ENCODE assay signal across 7 cellular contexts in genomic region chr1:67493148-67493547, GRCh38.
"Had no signal": no experiment of that assay in that cellular context is flagged by ENCODE, and none has a peak within 500 bp of the region (broad histone marks: within the 10 kb centered on the region; RNA-seq: fewer than 3 reads in every experiment).

No MANE protein-coding gene starts in this region.

- H3K4me2 ChIP-seq: KMS-11 had no signal

- ATAC-seq: HepG2 had no signal

- H3K9ac ChIP-seq: KMS-11 had no signal

- H3K27ac ChIP-seq: HL-60, KMS-11 had no signal

- FAIRE-seq: HepG2, HTR-8/SVneo had no signal

- DNase-seq: IMR-90, KBM-7, KG1 had no signal
